1 cellular context compared by ENCODE assay signal in the genomic region with DNA sequence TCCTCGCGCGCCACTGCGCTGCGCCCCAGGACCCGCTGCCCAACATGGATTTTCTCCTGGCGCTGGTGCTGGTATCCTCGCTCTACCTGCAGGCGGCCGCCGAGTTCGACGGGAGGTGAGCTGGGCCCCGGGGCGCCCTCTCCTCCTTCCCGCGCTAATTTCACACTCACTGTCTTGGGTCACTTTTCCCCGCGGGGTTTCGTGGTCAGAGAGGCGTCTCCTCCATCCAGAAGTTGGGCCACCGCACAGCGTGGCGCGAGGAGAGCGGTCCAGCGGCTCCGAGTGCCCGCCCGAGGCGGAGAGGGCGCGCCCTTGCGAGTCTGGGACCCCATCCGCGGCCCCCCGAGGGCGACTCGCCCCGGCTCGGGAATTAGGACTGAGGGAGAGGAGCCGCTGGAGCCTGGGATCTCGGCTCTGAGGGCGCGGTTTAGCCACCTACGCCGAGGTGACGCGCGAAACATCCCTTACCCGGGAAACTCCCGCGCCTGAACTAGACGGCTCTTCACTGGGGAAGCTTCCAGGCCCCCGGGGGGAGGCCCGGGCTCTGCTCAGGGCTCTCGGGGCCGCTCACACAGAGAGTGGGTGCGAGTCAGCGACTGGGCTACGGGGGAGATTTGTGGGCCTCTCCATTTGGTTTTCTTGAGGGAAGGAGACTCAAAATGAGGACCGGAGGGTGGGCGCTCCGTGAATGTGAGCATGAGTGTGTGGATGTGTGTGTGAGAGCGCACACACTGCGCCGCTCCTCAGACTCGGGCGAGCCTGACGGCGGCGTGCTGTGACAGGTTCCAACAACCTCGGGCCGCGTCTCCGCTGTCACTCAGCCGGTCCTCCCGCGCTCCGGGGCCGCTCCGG.
TF ChIP-seq lines count a peak whose summit lies in the region.

No MANE protein-coding gene starts in this region.

TF ChIP-seq in HEK293, 187 proteins besides CTCF, POLR2A, EP300 and RAD21 (continued from another document and continues in another):
- TF ChIP-seq ZNF513 (tag by site-specific recombination; IDR thresholded peaks at IDR 0.05), result no peak
- no peak for TF ChIP-seq ZNF350 (tag by site-specific recombination; IDR thresholded peaks at IDR 0.05)
- TF ChIP-seq, protein P1, sequence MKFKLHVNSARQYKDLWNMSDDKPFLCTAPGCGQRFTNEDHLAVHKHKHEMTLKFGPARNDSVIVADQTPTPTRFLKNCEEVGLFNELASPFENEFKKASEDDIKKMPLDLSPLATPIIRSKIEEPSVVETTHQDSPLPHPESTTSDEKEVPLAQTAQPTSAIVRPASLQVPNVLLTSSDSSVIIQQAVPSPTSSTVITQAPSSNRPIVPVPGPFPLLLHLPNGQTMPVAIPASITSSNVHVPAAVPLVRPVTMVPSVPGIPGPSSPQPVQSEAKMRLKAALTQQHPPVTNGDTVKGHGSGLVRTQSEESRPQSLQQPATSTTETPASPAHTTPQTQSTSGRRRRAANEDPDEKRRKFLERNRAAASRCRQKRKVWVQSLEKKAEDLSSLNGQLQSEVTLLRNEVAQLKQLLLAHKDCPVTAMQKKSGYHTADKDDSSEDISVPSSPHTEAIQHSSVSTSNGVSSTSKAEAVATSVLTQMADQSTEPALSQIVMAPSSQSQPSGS (tag by site-specific recombination; IDR thresholded peaks at IDR 0.05; ENCODE audit: low read depth), result no peak
- TF ChIP-seq, protein P2, sequence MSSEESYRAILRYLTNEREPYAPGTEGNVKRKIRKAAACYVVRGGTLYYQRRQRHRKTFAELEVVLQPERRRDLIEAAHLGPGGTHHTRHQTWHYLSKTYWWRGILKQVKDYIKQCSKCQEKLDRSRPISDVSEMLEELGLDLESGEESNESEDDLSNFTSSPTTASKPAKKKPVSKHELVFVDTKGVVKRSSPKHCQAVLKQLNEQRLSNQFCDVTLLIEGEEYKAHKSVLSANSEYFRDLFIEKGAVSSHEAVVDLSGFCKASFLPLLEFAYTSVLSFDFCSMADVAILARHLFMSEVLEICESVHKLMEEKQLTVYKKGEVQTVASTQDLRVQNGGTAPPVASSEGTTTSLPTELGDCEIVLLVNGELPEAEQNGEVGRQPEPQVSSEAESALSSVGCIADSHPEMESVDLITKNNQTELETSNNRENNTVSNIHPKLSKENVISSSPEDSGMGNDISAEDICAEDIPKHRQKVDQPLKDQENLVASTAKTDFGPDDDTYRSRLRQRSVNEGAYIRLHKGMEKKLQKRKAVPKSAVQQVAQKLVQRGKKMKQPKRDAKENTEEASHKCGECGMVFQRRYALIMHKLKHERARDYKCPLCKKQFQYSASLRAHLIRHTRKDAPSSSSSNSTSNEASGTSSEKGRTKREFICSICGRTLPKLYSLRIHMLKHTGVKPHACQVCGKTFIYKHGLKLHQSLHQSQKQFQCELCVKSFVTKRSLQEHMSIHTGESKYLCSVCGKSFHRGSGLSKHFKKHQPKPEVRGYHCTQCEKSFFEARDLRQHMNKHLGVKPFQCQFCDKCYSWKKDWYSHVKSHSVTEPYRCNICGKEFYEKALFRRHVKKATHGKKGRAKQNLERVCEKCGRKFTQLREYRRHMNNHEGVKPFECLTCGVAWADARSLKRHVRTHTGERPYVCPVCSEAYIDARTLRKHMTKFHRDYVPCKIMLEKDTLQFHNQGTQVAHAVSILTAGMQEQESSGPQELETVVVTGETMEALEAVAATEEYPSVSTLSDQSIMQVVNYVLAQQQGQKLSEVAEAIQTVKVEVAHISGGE (tag by site-specific recombination; conservative IDR thresholded peaks at IDR 0.05; ENCODE audit: low read depth), result no peak
- no peak for TF ChIP-seq ZNF280D (tag by site-specific recombination; IDR thresholded peaks at IDR 0.05)
- no peak for TF ChIP-seq ZBTB10 (tag by site-specific recombination; IDR thresholded peaks at IDR 0.05)
- TF ChIP-seq ZNF707 (tag by site-specific recombination; IDR thresholded peaks at IDR 0.05), result no peak
- no peak for TF ChIP-seq ZNF394 (tag by site-specific recombination; IDR thresholded peaks at IDR 0.05; ENCODE audit: borderline replicate concordance)
- no peak for TF ChIP-seq ZNF214 (tag by site-specific recombination; IDR thresholded peaks at IDR 0.05; ENCODE audit: borderline replicate concordance)
- TF ChIP-seq ZSCAN16 (tag by site-specific recombination; IDR thresholded peaks at IDR 0.05), result no peak
- no peak for TF ChIP-seq ZNF24 (tag by site-specific recombination; IDR thresholded peaks at IDR 0.05)
- TF ChIP-seq ZNF140 (tag by site-specific recombination; IDR thresholded peaks at IDR 0.05), result no peak
- TF ChIP-seq ZNF488 (tag by site-specific recombination; IDR thresholded peaks at IDR 0.05), result no peak
- TF ChIP-seq SP7 (tag by site-specific recombination; IDR thresholded peaks at IDR 0.05), result no peak
- no peak for TF ChIP-seq ZNF76 (tag by site-specific recombination; IDR thresholded peaks at IDR 0.05; ENCODE audit: borderline replicate concordance, low read depth)
- TF ChIP-seq ZNF16 (tag by site-specific recombination; IDR thresholded peaks at IDR 0.05; ENCODE audit: low read depth), result no peak
- no peak for TF ChIP-seq SP2 (tag by site-specific recombination; IDR thresholded peaks at IDR 0.05)
- TF ChIP-seq ZBTB20 (tag by site-specific recombination; IDR thresholded peaks at IDR 0.05), result no peak; the same call in 1 of the 2 replicates
- TF ChIP-seq ZNF2 (tag by site-specific recombination; IDR thresholded peaks at IDR 0.05), result no peak
- TF ChIP-seq ZFP41 (tag by site-specific recombination; IDR thresholded peaks at IDR 0.05; ENCODE audit: borderline replicate concordance), result no peak
- 0 out of 2 replicates have a peak, but pooled peaks have one; percentile 18 for TF ChIP-seq KLF7 (tag by site-specific recombination; IDR thresholded peaks at IDR 0.05; ENCODE audit: borderline replicate concordance)
- no peak for TF ChIP-seq SALL2 (tag by site-specific recombination; IDR thresholded peaks at IDR 0.05; ENCODE audit: borderline replicate concordance)
- TF ChIP-seq, protein P3, sequence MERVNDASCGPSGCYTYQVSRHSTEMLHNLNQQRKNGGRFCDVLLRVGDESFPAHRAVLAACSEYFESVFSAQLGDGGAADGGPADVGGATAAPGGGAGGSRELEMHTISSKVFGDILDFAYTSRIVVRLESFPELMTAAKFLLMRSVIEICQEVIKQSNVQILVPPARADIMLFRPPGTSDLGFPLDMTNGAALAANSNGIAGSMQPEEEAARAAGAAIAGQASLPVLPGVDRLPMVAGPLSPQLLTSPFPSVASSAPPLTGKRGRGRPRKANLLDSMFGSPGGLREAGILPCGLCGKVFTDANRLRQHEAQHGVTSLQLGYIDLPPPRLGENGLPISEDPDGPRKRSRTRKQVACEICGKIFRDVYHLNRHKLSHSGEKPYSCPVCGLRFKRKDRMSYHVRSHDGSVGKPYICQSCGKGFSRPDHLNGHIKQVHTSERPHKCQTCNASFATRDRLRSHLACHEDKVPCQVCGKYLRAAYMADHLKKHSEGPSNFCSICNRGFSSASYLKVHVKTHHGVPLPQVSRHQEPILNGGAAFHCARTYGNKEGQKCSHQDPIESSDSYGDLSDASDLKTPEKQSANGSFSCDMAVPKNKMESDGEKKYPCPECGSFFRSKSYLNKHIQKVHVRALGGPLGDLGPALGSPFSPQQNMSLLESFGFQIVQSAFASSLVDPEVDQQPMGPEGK (tag by site-specific recombination; IDR thresholded peaks at IDR 0.05), result peak; percentile 52
- TF ChIP-seq MYNN (tag by site-specific recombination; IDR thresholded peaks at IDR 0.05; ENCODE audit: borderline replicate concordance), result no peak
- no peak; the same call in 1 of the 2 replicates for TF ChIP-seq KLF16 (tag by site-specific recombination; IDR thresholded peaks at IDR 0.05)
- TF ChIP-seq ZNF837 (tag by site-specific recombination; IDR thresholded peaks at IDR 0.05), result no peak
- TF ChIP-seq ZFP69B (tag by site-specific recombination; IDR thresholded peaks at IDR 0.05), result no peak
- no peak for TF ChIP-seq RBAK (tag by site-specific recombination; IDR thresholded peaks at IDR 0.05)
- no peak for TF ChIP-seq ZNF768 (tag by site-specific recombination; IDR thresholded peaks at IDR 0.05)
- TF ChIP-seq ZXDB (tag by site-specific recombination; IDR thresholded peaks at IDR 0.05), result no peak
- TF ChIP-seq, protein P4, sequence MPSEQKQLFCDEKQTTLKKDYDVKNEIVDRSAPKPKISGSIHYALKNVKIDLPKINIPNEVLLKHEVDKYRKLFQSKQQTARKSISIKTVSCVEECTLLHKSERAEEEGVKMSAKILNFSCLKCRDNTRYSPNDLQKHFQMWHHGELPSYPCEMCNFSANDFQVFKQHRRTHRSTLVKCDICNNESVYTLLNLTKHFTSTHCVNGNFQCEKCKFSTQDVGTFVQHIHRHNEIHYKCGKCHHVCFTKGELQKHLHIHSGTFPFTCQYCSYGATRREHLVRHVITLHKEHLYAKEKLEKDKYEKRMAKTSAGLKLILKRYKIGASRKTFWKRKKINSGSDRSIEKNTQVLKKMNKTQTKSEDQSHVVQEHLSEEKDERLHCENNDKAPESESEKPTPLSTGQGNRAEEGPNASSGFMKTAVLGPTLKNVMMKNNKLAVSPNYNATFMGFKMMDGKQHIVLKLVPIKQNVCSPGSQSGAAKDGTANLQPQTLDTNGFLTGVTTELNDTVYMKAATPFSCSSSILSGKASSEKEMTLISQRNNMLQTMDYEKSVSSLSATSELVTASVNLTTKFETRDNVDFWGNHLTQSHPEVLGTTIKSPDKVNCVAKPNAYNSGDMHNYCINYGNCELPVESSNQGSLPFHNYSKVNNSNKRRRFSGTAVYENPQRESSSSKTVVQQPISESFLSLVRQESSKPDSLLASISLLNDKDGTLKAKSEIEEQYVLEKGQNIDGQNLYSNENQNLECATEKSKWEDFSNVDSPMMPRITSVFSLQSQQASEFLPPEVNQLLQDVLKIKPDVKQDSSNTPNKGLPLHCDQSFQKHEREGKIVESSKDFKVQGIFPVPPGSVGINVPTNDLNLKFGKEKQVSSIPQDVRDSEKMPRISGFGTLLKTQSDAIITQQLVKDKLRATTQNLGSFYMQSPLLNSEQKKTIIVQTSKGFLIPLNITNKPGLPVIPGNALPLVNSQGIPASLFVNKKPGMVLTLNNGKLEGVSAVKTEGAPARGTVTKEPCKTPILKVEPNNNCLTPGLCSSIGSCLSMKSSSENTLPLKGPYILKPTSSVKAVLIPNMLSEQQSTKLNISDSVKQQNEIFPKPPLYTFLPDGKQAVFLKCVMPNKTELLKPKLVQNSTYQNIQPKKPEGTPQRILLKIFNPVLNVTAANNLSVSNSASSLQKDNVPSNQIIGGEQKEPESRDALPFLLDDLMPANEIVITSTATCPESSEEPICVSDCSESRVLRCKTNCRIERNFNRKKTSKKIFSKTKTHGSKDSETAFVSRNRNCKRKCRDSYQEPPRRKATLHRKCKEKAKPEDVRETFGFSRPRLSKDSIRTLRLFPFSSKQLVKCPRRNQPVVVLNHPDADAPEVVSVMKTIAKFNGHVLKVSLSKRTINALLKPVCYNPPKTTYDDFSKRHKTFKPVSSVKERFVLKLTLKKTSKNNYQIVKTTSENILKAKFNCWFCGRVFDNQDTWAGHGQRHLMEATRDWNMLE (tag by site-specific recombination; conservative IDR thresholded peaks at IDR 0.05; ENCODE audit: low read depth), result no peak
